ENCODE assay signal across 7 cellular contexts in the genomic region with DNA sequence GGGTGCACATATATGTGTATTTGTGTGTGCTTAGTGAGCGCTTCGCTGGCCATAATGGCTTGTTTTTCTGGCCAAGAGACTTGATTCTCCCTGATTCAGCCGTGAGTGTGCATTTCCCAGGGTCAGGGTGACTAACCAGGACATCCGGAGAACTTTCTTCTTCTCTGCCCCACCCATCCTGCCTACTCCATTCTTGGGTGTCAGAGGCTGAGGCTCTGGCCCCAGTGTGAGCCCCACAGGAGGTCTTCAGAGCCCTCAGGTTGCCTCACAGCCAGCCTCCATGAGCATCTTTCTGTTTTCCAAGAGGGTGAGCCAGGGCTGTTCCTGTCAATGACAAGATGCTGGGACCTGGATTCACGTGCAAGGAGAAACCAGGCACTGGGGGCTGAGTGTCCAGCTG. TPM values are rescaled to one million over a fixed set of nuclear protein-coding genes. Genes with fewer than 3 reads are reported as not detected.
DNase-seq lines count a peak whose midpoint lies in the region; ATAC-seq, FAIRE-seq and TF ChIP-seq lines count a peak whose summit lies in the region.
"Not testable (repeated sequence)": the region's sequence is repeated elsewhere in the genome, so short reads cannot be mapped to it uniquely, and the experiment has no call there.

No MANE protein-coding gene starts in this region.

- ATAC-seq in RWPE2 (ENCODE audit: low read depth) (peak; percentile 86), esophagus mucosa (peak; percentile 81)

- not testable (repeated sequence) for H3K36me3 ChIP-seq in MG63; RWPE2 (ENCODE audit: low read depth); mammary epithelial cell (ENCODE audit: insufficient read depth, low read length)

- not testable (repeated sequence) for TF ChIP-seq POLR2A in H54 (IDR thresholded peaks at IDR 0.05; ENCODE audit: low read depth, low read length)

- H2AFZ ChIP-seq in mammary epithelial cell (ENCODE audit: low read depth, low read length): peak overlapping the region; percentile 62

- dilution Hi-C loops in mammary epithelial cell (cut with HindIII; ENCODE audit: low sequenced_read_pairs): not testable (repeated sequence)

- not testable (repeated sequence) for H3K27ac ChIP-seq in RWPE2 (ENCODE audit: poor library complexity, severe bottlenecking); mammary epithelial cell (ENCODE audit: insufficient read depth, low read depth, low read length)

- not testable (repeated sequence) for H3K27me3 ChIP-seq in MG63; RWPE2 (ENCODE audit: insufficient read depth, poor library complexity, severe bottlenecking); mammary epithelial cell (ENCODE audit: insufficient read depth, low read length)

- DNase-seq in Caki2 (ENCODE audit: low read depth): peak; percentile 1
- not testable (repeated sequence) for DNase-seq in H54 (ENCODE audit: insufficient read length, low spot score); RWPE2 (ENCODE audit: low spot score)
- peak; percentile 67 for DNase-seq in MG63
- peak; percentile 13 for DNase-seq in mammary epithelial cell
- DNase-seq in iris pigment epithelial cell (ENCODE audit: low read depth): peak; percentile 8

- CTCF ChIA-PET in mammary epithelial cell (lab: Charles Lee; ENCODE audit: low non-redundant PET): not testable (repeated sequence)

- not testable (repeated sequence) for H3K4me2 ChIP-seq in mammary epithelial cell (ENCODE audit: insufficient read depth, low read depth, low read length)

- H3K4me3 ChIP-seq in MG63; RWPE2 (ENCODE audit: severe bottlenecking); mammary epithelial cell (replicated peaks in 1 of 3; ENCODE audit: insufficient read depth in 1 of 3, low read depth in 2 of 3, low read length in 3 of 3): not testable (repeated sequence)

- TF ChIP-seq CTCF in RWPE2 (IDR thresholded peaks at IDR 0.05; ENCODE audit: poor library complexity, severe bottlenecking); mammary epithelial cell (conservative IDR thresholded peaks at IDR 0.05 in 1 of 2, IDR thresholded peaks at IDR 0.05 in 1 of 2; ENCODE audit: extremely low read depth in 1 of 2, insufficient read depth in 1 of 2, low read depth in 1 of 2, low read length in 2 of 2): not testable (repeated sequence)

- not testable (repeated sequence) for H3K9ac ChIP-seq in mammary epithelial cell (ENCODE audit: insufficient read depth, low read length)

- not testable (repeated sequence) for H4K20me1 ChIP-seq in mammary epithelial cell (ENCODE audit: insufficient read depth, low read length)

- H3K4me1 ChIP-seq in RWPE2 (ENCODE audit: insufficient read depth, poor library complexity, severe bottlenecking); mammary epithelial cell (ENCODE audit: insufficient read depth, low read length): not testable (repeated sequence)

- in situ Hi-C loops in Caki2 (cut with HindIII; ENCODE audit: low pct_unique_long_range_greater_than_20kb, low sequenced_read_pairs); mammary epithelial cell (cut with MboI; ENCODE audit: low sequenced_read_pairs in 2 of 2): not testable (repeated sequence)

- BruUV-seq in mammary epithelial cell (replicated peaks; lab: Mats Ljungman, UMichigan): not testable (repeated sequence)

- intact Hi-C loops in mammary epithelial cell (cut with micrococcal nuclease): not testable (repeated sequence)

- H3K9me3 ChIP-seq in MG63; RWPE2 (ENCODE audit: severe bottlenecking); mammary epithelial cell (replicated peaks; ENCODE audit: insufficient read depth, low read length): not testable (repeated sequence)

- FAIRE-seq in H54 (lab: Jason Lieb, UNC): peak; percentile 89

- WGBS in mammary epithelial cell (ENCODE audit: low coverage, missing lambda C conversion rate): no CpG with 5 or more reads among the region's 5 CpGs

- not testable (repeated sequence) for H3K79me2 ChIP-seq in mammary epithelial cell (ENCODE audit: insufficient read depth, low read length)

RNA-seq across cellular contexts. Expression of gene ASAH2B, which starts 37.8 kb away (rescaled TPM):
- total RNA-seq in Caki2 (2014; rRNA removed; shearing (Covaris generic); ENCODE audit: low replicate concordance): 2.2 and 3.6 TPM in 2 replicates
- total RNA-seq in MG63 (2014; rRNA removed; shearing (Covaris generic); ENCODE audit: low replicate concordance): 0.43 and 0.64 TPM in 2 replicates
- total RNA-seq in mammary epithelial cell (1 to 10 TPM; 4.7 to 9.5 TPM), esophagus mucosa (2.7 TPM)
- polyA plus RNA-seq in mammary epithelial cell: 4.5 TPM
- 2.1 TPM for polyA minus RNA-seq in mammary epithelial cell
